Comparison of ENCODE assay signal across 8 cellular contexts in the genomic region with DNA sequence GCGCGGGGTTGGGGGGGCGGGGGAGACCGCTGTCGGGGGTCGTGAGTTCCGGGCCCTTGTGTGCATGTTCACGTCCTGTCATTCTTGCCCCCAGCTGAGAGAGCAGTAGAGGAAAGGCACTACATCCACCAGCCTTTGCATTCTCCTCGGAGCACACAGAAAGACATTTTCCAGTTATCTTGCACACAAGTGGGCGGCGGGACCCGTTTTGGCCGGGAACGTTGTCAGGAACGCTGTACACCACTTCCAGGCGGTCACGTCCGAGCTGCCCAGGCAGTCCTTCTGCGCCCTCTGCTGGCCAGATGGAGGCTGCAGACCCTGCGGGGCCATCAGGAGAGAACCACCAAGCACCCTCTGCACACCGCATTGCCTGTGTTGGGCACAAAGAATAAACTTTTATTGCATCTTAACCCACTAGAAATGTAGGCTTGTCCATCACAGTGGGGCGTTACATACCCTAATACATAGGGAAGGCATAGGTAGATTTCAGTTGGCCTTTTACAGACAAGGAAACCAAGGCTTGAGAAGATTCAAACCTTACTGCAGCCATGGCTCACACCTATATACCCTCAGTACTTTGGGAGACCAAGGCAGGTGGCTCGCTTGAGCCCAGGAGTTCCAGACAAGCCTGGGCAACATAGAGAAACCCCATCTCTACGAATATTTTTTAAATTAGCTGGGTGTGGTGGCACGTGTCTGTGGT. TPM values are rescaled to one million over a fixed set of nuclear protein-coding genes. Genes with fewer than 3 reads are reported as not detected.
DNase-seq lines count a peak whose midpoint lies in the region; ATAC-seq and TF ChIP-seq lines count a peak whose summit lies in the region.

No MANE protein-coding gene starts in this region.

- no peak overlapping the region for H3K27ac ChIP-seq in CD4-positive, alpha-beta memory T cell (ENCODE audit: low read depth, low read length)
- peak overlapping the region in 18 of 59 donors; percentile 10 to 93 (median 68) for H3K27ac ChIP-seq in dorsolateral prefrontal cortex

- CTCF ChIA-PET in CD4-positive, alpha-beta memory T cell (lab: Charles Lee; ENCODE audit: partially characterized antibody), result interaction anchor here (1.0 to 12.7 kb wide), 24 partner anchors 10 to 582 kb away, joined by 3 to 303 read pairs (median 5); a partner anchor contains a TSS
- CTCF ChIA-PET in activated CD4-positive, alpha-beta memory T cell treated with anti-CD3 and anti-CD28 coated beads, Interleukin-2, amount 10 ng/mL, durations not matched to agents 7 days and 5 days (lab: Charles Lee), result interaction anchor here (0.5 to 10.9 kb wide), 11 partner anchors 10 to 461 kb away, joined by 3 to 216 read pairs (median 4); no protein-coding TSS in a partner anchor

- DNase-seq in CD4-positive, alpha-beta memory T cell, result peak; percentile 74 to 82 (median 78)
- peak; percentile 31 for DNase-seq in NCI-H82 treated with DMSO at 0.1 percent for 48 hours (lab: John Stamatoyannopoulos, UW; ENCODE audit: unreplicated experiment)
- DNase-seq in activated CD4-positive, alpha-beta memory T cell treated with anti-CD3 and anti-CD28 coated beads, Interleukin-2, amount 10 ng/mL, durations not matched to agents 7 days and 5 days, result peak; percentile 87
- peak; percentile 86 to 96 (median 94) for DNase-seq in dorsolateral prefrontal cortex
- DNase-seq in lung microvascular endothelial cell (ENCODE audit: low read depth in 2 of 2), result peak; percentile 86 to 91
- peak; percentile 65 for DNase-seq in stimulated activated CD8-positive, alpha-beta memory T cell treated with anti-CD3 and anti-CD28 coated beads, Interleukin-12 subunit alpha, Interleukin-12 subunit beta, amount 100 ng/mL, for 24 hours (ENCODE audit: extremely low read depth)

- peaks cover 42% of the 10 kb centered on the region for H3K4me1 ChIP-seq in CD4-positive, alpha-beta memory T cell (ENCODE audit: insufficient read depth, low read length)

- H3K4me3 Mint-ChIP-seq in CD4-positive, alpha-beta memory T cell, result peak overlapping the region in 3 of 8 donors; percentile 39 to 57 (median 55)
- no peak overlapping the region for H3K4me3 Mint-ChIP-seq in activated CD4-positive, alpha-beta memory T cell treated with anti-CD3 and anti-CD28 coated beads, Interleukin-2, amount 10 ng/mL, durations not matched to agents 7 days and 5 days

- no peaks in the 10 kb centered on the region for H3K27me3 ChIP-seq in CD4-positive, alpha-beta memory T cell (ENCODE audit: insufficient read depth, low read length)
- H3K27me3 ChIP-seq in dorsolateral prefrontal cortex, result peaks cover 0 to 10% (median 0%) of the 10 kb centered on the region in 45 donors

- no peaks in the 10 kb centered on the region for H3K36me3 ChIP-seq in CD4-positive, alpha-beta memory T cell (ENCODE audit: insufficient read depth, low read length)

- peaks cover 0 to 1% (median 0%) of the 10 kb centered on the region in 8 donors for H3K9me3 Mint-ChIP-seq in CD4-positive, alpha-beta memory T cell
- H3K9me3 Mint-ChIP-seq in activated CD4-positive, alpha-beta memory T cell treated with anti-CD3 and anti-CD28 coated beads, Interleukin-2, amount 10 ng/mL, durations not matched to agents 7 days and 5 days, result no peaks in the 10 kb centered on the region

- H3K9me3 ChIP-seq in CD4-positive, alpha-beta memory T cell (ENCODE audit: control insufficient read depth in 1 of 2, low read length in 2 of 2), result no peaks in the 10 kb centered on the region

- ATAC-seq in HG03175 (IDR thresholded peaks at IDR 0.05; ENCODE audit: unreplicated experiment) (peak; percentile 33), HG03135 (IDR thresholded peaks at IDR 0.05; ENCODE audit: unreplicated experiment) (no peak)

- intact Hi-C loops in CD4-positive, alpha-beta memory T cell (cut with micrococcal nuclease), result loop anchor here (1.0 to 5.0 kb wide), 5 partner anchors 104 to 586 kb away; a partner anchor contains a TSS
- intact Hi-C loops in dorsolateral prefrontal cortex (cut with DNase I), result loop anchor here (1.0 to 10.0 kb wide), 9 partner anchors 81 to 581 kb away; no protein-coding TSS in a partner anchor

- H3K4me3 ChIP-seq in CD4-positive, alpha-beta memory T cell (ENCODE audit: low read length in 2 of 2), result no peak overlapping the region
- H3K4me3 ChIP-seq in dorsolateral prefrontal cortex, result no peak overlapping the region

- H3K27ac Mint-ChIP-seq in CD4-positive, alpha-beta memory T cell, result peak overlapping the region in 6 of 7 donors; percentile 60 to 89 (median 77)
- no peak overlapping the region for H3K27ac Mint-ChIP-seq in activated CD4-positive, alpha-beta memory T cell treated with anti-CD3 and anti-CD28 coated beads, Interleukin-2, amount 10 ng/mL, durations not matched to agents 7 days and 5 days

- peak; percentile 76 to 99 (median 98) for TF ChIP-seq CTCF in dorsolateral prefrontal cortex (IDR thresholded peaks at IDR 0.05 in 54 of 56, conservative IDR thresholded peaks at IDR 0.05 in 2 of 56; ENCODE audit: low read depth in 1 of 56, partially characterized antibody in 56 of 56)

- H3K27me3 Mint-ChIP-seq in CD4-positive, alpha-beta memory T cell, result no peaks in the 10 kb centered on the region
- H3K27me3 Mint-ChIP-seq in activated CD4-positive, alpha-beta memory T cell treated with anti-CD3 and anti-CD28 coated beads, Interleukin-2, amount 10 ng/mL, durations not matched to agents 7 days and 5 days, result peaks cover 18% of the 10 kb centered on the region

- peaks cover 4 to 47% (median 31%) of the 10 kb centered on the region in 4 donors for H3K4me1 Mint-ChIP-seq in CD4-positive, alpha-beta memory T cell
- peaks cover 29% of the 10 kb centered on the region for H3K4me1 Mint-ChIP-seq in activated CD4-positive, alpha-beta memory T cell treated with anti-CD3 and anti-CD28 coated beads, Interleukin-2, amount 10 ng/mL, durations not matched to agents 7 days and 5 days

- peaks cover 0 to 1% of the 10 kb centered on the region in 2 donors for H3K36me3 Mint-ChIP-seq in CD4-positive, alpha-beta memory T cell
- H3K36me3 Mint-ChIP-seq in activated CD4-positive, alpha-beta memory T cell treated with anti-CD3 and anti-CD28 coated beads, Interleukin-2, amount 10 ng/mL, durations not matched to agents 7 days and 5 days (ENCODE audit: low read depth), result no peaks in the 10 kb centered on the region

- POLR2A ChIA-PET in CD4-positive, alpha-beta memory T cell (lab: Charles Lee; ENCODE audit: partially characterized antibody), result interaction anchor here (0.9 to 2.7 kb wide), 10 partner anchors 10 to 488 kb away, joined by 3 to 17 read pairs (median 3); a partner anchor contains a TSS
- POLR2A ChIA-PET in activated CD4-positive, alpha-beta memory T cell treated with anti-CD3 and anti-CD28 coated beads, Interleukin-2, amount 10 ng/mL, durations not matched to agents 7 days and 5 days (lab: Charles Lee), result interaction anchor here (0.7 to 1.7 kb wide), 4 partner anchors 8 to 356 kb away, joined by 3 to 10 read pairs (median 4); no protein-coding TSS in a partner anchor

RNA-seq across cellular contexts. Expression of a gene that starts 2.8 kb away (rescaled TPM):
- 1 to 10 TPM; 4.9 to 6.1 TPM for total RNA-seq in CD4-positive, alpha-beta memory T cell
- under 1 TPM; 0.10 to 0.73 TPM for polyA plus RNA-seq in CD4-positive, alpha-beta memory T cell
- total RNA-seq in activated CD4-positive, alpha-beta memory T cell treated with anti-CD3 and anti-CD28 coated beads, Interleukin-2, amount 10 ng/mL, durations not matched to agents 7 days and 5 days, result under 1 TPM; 0.55 to 0.60 TPM
- total RNA-seq in dorsolateral prefrontal cortex, result 100 to 1,000 TPM in 8 of 120 experiments, 10 to 100 TPM in 112; 11.0 to 191 (median 44.8) TPM
- total RNA-seq in lung microvascular endothelial cell, result 18.7 and 119 TPM in 2 replicates

RNA-seq across cellular contexts. Expression of a gene that starts 40.8 kb away (rescaled TPM):
- 1 to 10 TPM; 1.1 TPM for total RNA-seq in CD4-positive, alpha-beta memory T cell
- polyA plus RNA-seq in CD4-positive, alpha-beta memory T cell, result 1 to 10 TPM in 1 of 2 donors, under 1 TPM in 1; 0.58 to 1.9 TPM
- total RNA-seq in activated CD4-positive, alpha-beta memory T cell treated with anti-CD3 and anti-CD28 coated beads, Interleukin-2, amount 10 ng/mL, durations not matched to agents 7 days and 5 days, result 1 to 10 TPM; 3.7 to 5.0 TPM
- total RNA-seq in dorsolateral prefrontal cortex (1 to 10 TPM in 104 of 120 experiments, under 1 TPM in 13, not detected in 3; 0.52 to 7.6 (median 2.4) TPM), lung microvascular endothelial cell (0.40 and 1.7 TPM in 2 replicates)

Comparison
In these comparisons a context has a peak if more than half of its experiments do, and no peak if none do; other contexts are left out.
1. DNase-seq: peak in every context shown above with its lines; median percentile 94 in dorsolateral prefrontal cortex; 88 in lung microvascular endothelial cell; 87 in activated CD4-positive, alpha-beta memory T cell treated with anti-CD3 and anti-CD28 coated beads, Interleukin-2, amount 10 ng/mL, durations not matched to agents 7 days and 5 days; 78 in CD4-positive, alpha-beta memory T cell; 65 in stimulated activated CD8-positive, alpha-beta memory T cell treated with anti-CD3 and anti-CD28 coated beads, Interleukin-12 subunit alpha, Interleukin-12 subunit beta, amount 100 ng/mL, for 24 hours; 31 in NCI-H82 treated with DMSO at 0.1 percent for 48 hours.